In genomic region chr19:45902651-45903625, GRCh38 we compare ENCODE assay signal across 7 cellular contexts. TPM values are rescaled to one million over a fixed set of nuclear protein-coding genes. Genes with fewer than 3 reads are reported as not detected.
DNase-seq lines count a peak whose midpoint lies in the region; ATAC-seq, FAIRE-seq and TF ChIP-seq lines count a peak whose summit lies in the region.

No MANE protein-coding gene starts in this region.

- peak; percentile 82 for ATAC-seq in HG02973 (IDR thresholded peaks at IDR 0.05; ENCODE audit: unreplicated experiment)

- in situ Hi-C loops in astrocyte of the cerebellum (cut with HindIII; ENCODE audit: low sequenced_read_pairs) = no loop called here

- peak; percentile 98 for FAIRE-seq in GM18507 (lab: Jason Lieb, UNC)

- DNase-seq in GM18507 (ENCODE audit: extremely low spot score, insufficient read length, low read depth) (peak; percentile 100), NCI-H1930 (lab: John Stamatoyannopoulos, UW) (peak; percentile 98 to 100), T-helper 22 cell (ENCODE audit: low read depth) (peak; percentile 97), astrocyte of the cerebellum (ENCODE audit: low read depth) (peak; percentile 91), hepatic stellate cell (ENCODE audit: low spot score) (peak; percentile 100), renal cortical epithelial cell (ENCODE audit: low read depth) (peak; percentile 89)

- no peak for TF ChIP-seq CTCF in astrocyte of the cerebellum (IDR thresholded peaks at IDR 0.05; ENCODE audit: low read depth, low read length, missing control alignments)

- peak overlapping the region; percentile 78 for H3K4me3 ChIP-seq in astrocyte of the cerebellum (ENCODE audit: low read depth, low read length)

RNA-seq across cellular contexts. Expression of gene MYPOP, which starts 0.5 kb away (rescaled TPM):
- total RNA-seq in renal cortical epithelial cell = 0.69 and 2.5 TPM in 2 replicates

RNA-seq across cellular contexts. Expression of gene NANOS2, which starts 11.6 kb away (rescaled TPM):
- not detected in 2 replicates for total RNA-seq in renal cortical epithelial cell

RNA-seq across cellular contexts. Expression of gene IRF2BP1, which starts 17.0 kb away (rescaled TPM):
- total RNA-seq in renal cortical epithelial cell = 23.1 and 27.6 TPM in 2 replicates

RNA-seq across cellular contexts. Expression of gene FOXA3, which starts 38.8 kb away (rescaled TPM):
- total RNA-seq in renal cortical epithelial cell = 0.52 and 1.5 TPM in 2 replicates

RNA-seq across cellular contexts. Expression of gene SYMPK, which starts 40.0 kb away (rescaled TPM):
- 16.3 and 55.0 TPM in 2 replicates for total RNA-seq in renal cortical epithelial cell

Comparison
In these comparisons a context has a peak if more than half of its experiments do, and no peak if none do; other contexts are left out.
1. Peak in every context shown above with its lines: DNase-seq, ATAC-seq and H3K4me3 ChIP-seq.